11 cellular contexts compared by ENCODE assay signal in genomic region chr11:46914363-46914762, GRCh38. TPM values are rescaled to one million over a fixed set of nuclear protein-coding genes. Genes with fewer than 3 reads are reported as not detected.
DNase-seq lines count a peak whose midpoint lies in the region; ATAC-seq and TF ChIP-seq lines count a peak whose summit lies in the region.
"Had no signal": no experiment of that assay in that cellular context is flagged by ENCODE, and none has a peak within 500 bp of the region (broad histone marks: within the 10 kb centered on the region; RNA-seq: fewer than 3 reads in every experiment).

No MANE protein-coding gene starts in this region.

- H3K9me3 ChIP-seq in OCI-LY7 (ENCODE audit: low read length) = no peaks in the 10 kb centered on the region
- H3K9me3 ChIP-seq in mesenchymal stem cell (ENCODE audit: control insufficient read depth, low read length) = no peaks in the 10 kb centered on the region

- H3K27ac ChIP-seq in OCI-LY7 (ENCODE audit: low read depth, low read length, poor library complexity, severe bottlenecking) (no peak overlapping the region), mesenchymal stem cell (ENCODE audit: low read length, poor library complexity, severe bottlenecking) (peak overlapping the region; percentile 79), coronary artery (peak overlapping the region in 1 of 2 donors; percentile 57)

- peaks cover 6% of the 10 kb centered on the region for H3K36me3 ChIP-seq in OCI-LY7 (ENCODE audit: insufficient read depth, low read length)
- no peaks in the 10 kb centered on the region for H3K36me3 ChIP-seq in mesenchymal stem cell (ENCODE audit: control insufficient read depth in 1 of 2, insufficient read depth in 2 of 2, low read depth in 1 of 2, low read length in 2 of 2)

- no peak overlapping the region for H4K91ac ChIP-seq in mesenchymal stem cell (ENCODE audit: low read length)

- no peak overlapping the region for H2BK15ac ChIP-seq in mesenchymal stem cell (ENCODE audit: low read depth, poor library complexity, severe bottlenecking)

- H2AK5ac ChIP-seq in mesenchymal stem cell (ENCODE audit: low read length, severe bottlenecking) = no peak overlapping the region

- BruUV-seq in OCI-LY7 (replicated peaks; lab: Mats Ljungman, UMichigan) = no TSS peak

- no peak for TF ChIP-seq CTCF in OCI-LY7 (conservative IDR thresholded peaks at IDR 0.05; ENCODE audit: low read length)
- TF ChIP-seq CTCF in epithelial cell of proximal tubule (conservative IDR thresholded peaks at IDR 0.05; ENCODE audit: low read depth, low read length) = no peak
- TF ChIP-seq CTCF in coronary artery (IDR thresholded peaks at IDR 0.05) = no peak

- H3K4ac ChIP-seq in mesenchymal stem cell (ENCODE audit: low read depth in 1 of 2, low read length in 2 of 2) = no peak overlapping the region

- H3K27me3 ChIP-seq in mesenchymal stem cell (ENCODE audit: control insufficient read depth in 1 of 2, insufficient read depth in 1 of 2, low read length in 2 of 2) = no peaks in the 10 kb centered on the region

- H2AFZ ChIP-seq in OCI-LY7 (ENCODE audit: low read length) (no peak overlapping the region), mesenchymal stem cell (ENCODE audit: low read depth, low read length) (no peak overlapping the region)

- intact Hi-C loops in OCI-LY7 (cut with micrococcal nuclease; ENCODE audit: unreplicated experiment) = no loop called here

- ATAC-seq in HG02884 (IDR thresholded peaks at IDR 0.05; ENCODE audit: unreplicated experiment) = no peak
- no peak for ATAC-seq in GM19463 (IDR thresholded peaks at IDR 0.05; ENCODE audit: unreplicated experiment)
- ATAC-seq in GM18861 (IDR thresholded peaks at IDR 0.05; ENCODE audit: unreplicated experiment) = no peak

- no peak overlapping the region for H2BK120ac ChIP-seq in mesenchymal stem cell (ENCODE audit: low read depth, low read length)

- H2BK12ac ChIP-seq in mesenchymal stem cell (ENCODE audit: low read length in 2 of 2) = peak overlapping the region; percentile 29 to 61

- 0 out of 2 replicates have a peak, but pooled peaks cover 6% of the 10 kb centered on the region for H4K20me1 ChIP-seq in OCI-LY7 (ENCODE audit: insufficient read depth, low read length)

- H3K79me2 ChIP-seq in OCI-LY7 (ENCODE audit: insufficient read depth, low read depth, low read length) = peaks cover 48% of the 10 kb centered on the region; the same call in 1 of the 2 replicates

- WGBS in mesenchymal stem cell = 5% methylated on average over 5 of the region's 5 CpGs

- no peak overlapping the region for H3K18ac ChIP-seq in mesenchymal stem cell (ENCODE audit: low read depth in 1 of 2, low read length in 2 of 2)

- CTCF ChIA-PET in OCI-LY7 (lab: Charles Lee; ENCODE audit: unreplicated experiment) = interaction anchor here (0.6 kb wide), 1 partner anchor 248 kb away, joined by 3 read pairs; no protein-coding TSS in a partner anchor

- H2BK5ac ChIP-seq in mesenchymal stem cell (ENCODE audit: low read depth, low read length, poor library complexity, severe bottlenecking) = no peak overlapping the region

- H3K79me1 ChIP-seq in mesenchymal stem cell (replicated peaks; ENCODE audit: low read length, poor library complexity, severe bottlenecking) = peaks cover 10% of the 10 kb centered on the region

- DNase-seq in AG08395 (ENCODE audit: low spot score) (peak; percentile 81), OCI-LY7 (ENCODE audit: low spot score) (no peak), epithelial cell of proximal tubule (ENCODE audit: low read depth) (peak; percentile 88), mesenchymal stem cell (peak; percentile 87), coronary artery (ENCODE audit: low spot score) (no peak)
- DNase-seq: amniotic stem cell, GF-D8, naive B cell had no signal

- H3K4me3 ChIP-seq in OCI-LY7 (ENCODE audit: low read depth, low read length, poor library complexity, severe bottlenecking) (no peak overlapping the region), epithelial cell of proximal tubule (ENCODE audit: low read depth, low read length) (no peak overlapping the region), mesenchymal stem cell (ENCODE audit: insufficient read depth in 1 of 2, low read depth in 1 of 2, low read length in 2 of 2) (peak overlapping the region in 1 of 2 experiments; percentile 32), coronary artery (no peak overlapping the region)

- POLR2A ChIA-PET in OCI-LY7 (lab: Charles Lee) = interaction anchor here (0.7 to 0.9 kb wide), 2 partner anchors 228 to 238 kb away, joined by 3 to 5 read pairs; no protein-coding TSS in a partner anchor

- H3K14ac ChIP-seq in mesenchymal stem cell (ENCODE audit: low read length in 2 of 2) = no peak overlapping the region

- H3K9ac ChIP-seq in mesenchymal stem cell (ENCODE audit: low read length) = peak overlapping the region; percentile 47

- H3K4me1 ChIP-seq in OCI-LY7 (ENCODE audit: insufficient read depth, low read length, poor library complexity, severe bottlenecking) (peaks cover 57% of the 10 kb centered on the region), mesenchymal stem cell (ENCODE audit: control insufficient read depth, insufficient read depth, low read depth, low read length) (peaks cover 30% of the 10 kb centered on the region)

- H3K23ac ChIP-seq in mesenchymal stem cell (ENCODE audit: low read length in 2 of 2) = no peak overlapping the region

- H3K9me2 ChIP-seq in OCI-LY7 (ENCODE audit: insufficient read depth, low read length) = no peaks in the 10 kb centered on the region

- no peak overlapping the region for H4K8ac ChIP-seq in mesenchymal stem cell (ENCODE audit: low read length)

- H3K4me2 ChIP-seq in OCI-LY7 (ENCODE audit: low read length) (peak overlapping the region; percentile 25), mesenchymal stem cell (ENCODE audit: low read length, poor library complexity, severe bottlenecking) (no peak overlapping the region)

RNA-seq across cellular contexts. Expression of gene LRP4, which starts 4.0 kb away (rescaled TPM):
- 22.6 and 28.5 TPM in 2 replicates for total RNA-seq in OCI-LY7 (2014; rRNA removed; shearing (Covaris generic))
- total RNA-seq in OCI-LY7 (2022) (17.5 and 19.8 TPM in 2 replicates), epithelial cell of proximal tubule (2.8 and 5.0 TPM in 2 replicates)
- polyA plus RNA-seq in mesenchymal stem cell (2013, experiment 1 of 2) = 25.1 TPM
- 23.9 TPM for polyA plus RNA-seq in mesenchymal stem cell (2013, experiment 2 of 2)

RNA-seq across cellular contexts. Expression of gene CSTPP1, which starts 22.2 kb away (rescaled TPM):
- 35.2 and 39.6 TPM in 2 replicates for total RNA-seq in OCI-LY7 (2014; rRNA removed; shearing (Covaris generic))
- total RNA-seq in OCI-LY7 (2022) = 39.7 and 43.1 TPM in 2 replicates
- total RNA-seq in epithelial cell of proximal tubule = 32.1 and 39.8 TPM in 2 replicates
- 29.3 TPM for polyA plus RNA-seq in mesenchymal stem cell (2013, experiment 1 of 2)
- 28.4 TPM for polyA plus RNA-seq in mesenchymal stem cell (2013, experiment 2 of 2)

Comparison
In these comparisons a context has a peak if more than half of its experiments do, and no peak if none do; other contexts are left out.
1. DNase-seq: peak in AG08395 (single experiment), epithelial cell of proximal tubule (single experiment) and mesenchymal stem cell (single experiment); none in OCI-LY7 (single experiment) and coronary artery (single experiment).